ENCODE assay signal across 1 cellular context in the genomic region with DNA sequence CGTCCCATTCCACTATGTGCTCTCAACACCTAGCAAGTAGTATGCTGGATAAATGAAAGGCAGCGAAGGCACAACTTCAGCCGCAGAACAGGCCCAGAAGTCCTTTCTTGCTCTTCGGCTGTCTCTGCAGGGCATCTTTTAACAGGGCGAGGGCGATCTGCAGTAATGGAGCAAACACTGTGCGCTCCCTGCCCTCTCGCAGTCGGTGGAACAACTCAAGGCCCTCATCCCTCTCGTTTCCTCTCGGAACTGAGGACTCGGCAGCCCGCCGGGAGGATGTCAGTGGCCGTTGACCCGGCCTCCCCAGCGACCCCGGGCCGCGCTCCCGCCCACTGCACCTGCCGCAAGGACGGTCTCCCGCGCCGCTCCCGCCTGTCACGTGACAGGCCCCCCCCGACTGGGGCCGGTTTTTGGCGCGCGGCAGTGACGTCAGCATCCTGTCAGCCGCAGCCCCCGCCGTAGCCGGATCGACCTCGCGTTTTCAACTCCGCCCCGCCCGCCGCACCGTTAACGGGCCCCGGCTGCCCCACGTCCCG.
A peak's percentile ranks its signal among the peaks of the same experiment; 100 is the strongest.
TF ChIP-seq lines count a peak whose summit lies in the region.

No MANE protein-coding gene starts in this region.

TF ChIP-seq in HepG2, 621 proteins besides CTCF, POLR2A, EP300 and RAD21 (continued from another document and continues in another):
- TF ChIP-seq, protein P1, sequence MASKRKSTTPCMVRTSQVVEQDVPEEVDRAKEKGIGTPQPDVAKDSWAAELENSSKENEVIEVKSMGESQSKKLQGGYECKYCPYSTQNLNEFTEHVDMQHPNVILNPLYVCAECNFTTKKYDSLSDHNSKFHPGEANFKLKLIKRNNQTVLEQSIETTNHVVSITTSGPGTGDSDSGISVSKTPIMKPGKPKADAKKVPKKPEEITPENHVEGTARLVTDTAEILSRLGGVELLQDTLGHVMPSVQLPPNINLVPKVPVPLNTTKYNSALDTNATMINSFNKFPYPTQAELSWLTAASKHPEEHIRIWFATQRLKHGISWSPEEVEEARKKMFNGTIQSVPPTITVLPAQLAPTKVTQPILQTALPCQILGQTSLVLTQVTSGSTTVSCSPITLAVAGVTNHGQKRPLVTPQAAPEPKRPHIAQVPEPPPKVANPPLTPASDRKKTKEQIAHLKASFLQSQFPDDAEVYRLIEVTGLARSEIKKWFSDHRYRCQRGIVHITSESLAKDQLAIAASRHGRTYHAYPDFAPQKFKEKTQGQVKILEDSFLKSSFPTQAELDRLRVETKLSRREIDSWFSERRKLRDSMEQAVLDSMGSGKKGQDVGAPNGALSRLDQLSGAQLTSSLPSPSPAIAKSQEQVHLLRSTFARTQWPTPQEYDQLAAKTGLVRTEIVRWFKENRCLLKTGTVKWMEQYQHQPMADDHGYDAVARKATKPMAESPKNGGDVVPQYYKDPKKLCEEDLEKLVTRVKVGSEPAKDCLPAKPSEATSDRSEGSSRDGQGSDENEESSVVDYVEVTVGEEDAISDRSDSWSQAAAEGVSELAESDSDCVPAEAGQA (IDR thresholded peaks at IDR 0.05; ENCODE audit: low read depth): peak; percentile 80
- TF ChIP-seq, protein P1 (CRISPR knock-in tag; IDR thresholded peaks at IDR 0.05; ENCODE audit: borderline replicate concordance): no peak
- TF ChIP-seq YEATS4 (CRISPR knock-in tag; IDR thresholded peaks at IDR 0.05; ENCODE audit: borderline replicate concordance) (peak; percentile 89), ZNF235 (CRISPR knock-in tag; IDR thresholded peaks at IDR 0.05; ENCODE audit: borderline replicate concordance) (peak; percentile 84), ZNF552 (CRISPR knock-in tag; IDR thresholded peaks at IDR 0.05; ENCODE audit: borderline replicate concordance) (no peak), ZNF713 (CRISPR knock-in tag; IDR thresholded peaks at IDR 0.05) (no peak), ZNF234 (CRISPR knock-in tag; conservative IDR thresholded peaks at IDR 0.05) (no peak), STAG1 (CRISPR knock-in tag; IDR thresholded peaks at IDR 0.05) (peak; percentile 41), GATAD1 (CRISPR knock-in tag; IDR thresholded peaks at IDR 0.05) (peak; percentile 94), ZBTB4 (CRISPR knock-in tag; IDR thresholded peaks at IDR 0.05; ENCODE audit: borderline replicate concordance) (peak; percentile 80; the same call in 1 of the 2 replicates), FOXO1 (CRISPR knock-in tag; IDR thresholded peaks at IDR 0.05) (peak; percentile 79; the same call in 1 of the 2 replicates), ZNF17 (CRISPR knock-in tag; IDR thresholded peaks at IDR 0.05) (no peak), MAFG (CRISPR knock-in tag; IDR thresholded peaks at IDR 0.05) (no peak), MTERF4 (CRISPR knock-in tag; IDR thresholded peaks at IDR 0.05) (no peak), XBP1 (CRISPR knock-in tag; IDR thresholded peaks at IDR 0.05) (no peak; the same call in 1 of the 2 replicates), RFX1 (IDR thresholded peaks at IDR 0.05) (no peak), ZXDC (CRISPR knock-in tag; IDR thresholded peaks at IDR 0.05) (no peak), HNRNPH1 (optimal IDR thresholded peaks at IDR 0.05; ENCODE audit: low read depth, low read length) (no peak), ARNTL (CRISPR knock-in tag; IDR thresholded peaks at IDR 0.05) (peak; percentile 94), HES4 (CRISPR knock-in tag; IDR thresholded peaks at IDR 0.05; ENCODE audit: borderline replicate concordance) (no peak; the same call in 1 of the 2 replicates), GFI1 (CRISPR knock-in tag; IDR thresholded peaks at IDR 0.05; ENCODE audit: borderline replicate concordance) (peak; percentile 62; the same call in 1 of the 2 replicates), ZNF75D (CRISPR knock-in tag; IDR thresholded peaks at IDR 0.05; ENCODE audit: borderline replicate concordance) (no peak)
- TF ChIP-seq, protein P2, sequence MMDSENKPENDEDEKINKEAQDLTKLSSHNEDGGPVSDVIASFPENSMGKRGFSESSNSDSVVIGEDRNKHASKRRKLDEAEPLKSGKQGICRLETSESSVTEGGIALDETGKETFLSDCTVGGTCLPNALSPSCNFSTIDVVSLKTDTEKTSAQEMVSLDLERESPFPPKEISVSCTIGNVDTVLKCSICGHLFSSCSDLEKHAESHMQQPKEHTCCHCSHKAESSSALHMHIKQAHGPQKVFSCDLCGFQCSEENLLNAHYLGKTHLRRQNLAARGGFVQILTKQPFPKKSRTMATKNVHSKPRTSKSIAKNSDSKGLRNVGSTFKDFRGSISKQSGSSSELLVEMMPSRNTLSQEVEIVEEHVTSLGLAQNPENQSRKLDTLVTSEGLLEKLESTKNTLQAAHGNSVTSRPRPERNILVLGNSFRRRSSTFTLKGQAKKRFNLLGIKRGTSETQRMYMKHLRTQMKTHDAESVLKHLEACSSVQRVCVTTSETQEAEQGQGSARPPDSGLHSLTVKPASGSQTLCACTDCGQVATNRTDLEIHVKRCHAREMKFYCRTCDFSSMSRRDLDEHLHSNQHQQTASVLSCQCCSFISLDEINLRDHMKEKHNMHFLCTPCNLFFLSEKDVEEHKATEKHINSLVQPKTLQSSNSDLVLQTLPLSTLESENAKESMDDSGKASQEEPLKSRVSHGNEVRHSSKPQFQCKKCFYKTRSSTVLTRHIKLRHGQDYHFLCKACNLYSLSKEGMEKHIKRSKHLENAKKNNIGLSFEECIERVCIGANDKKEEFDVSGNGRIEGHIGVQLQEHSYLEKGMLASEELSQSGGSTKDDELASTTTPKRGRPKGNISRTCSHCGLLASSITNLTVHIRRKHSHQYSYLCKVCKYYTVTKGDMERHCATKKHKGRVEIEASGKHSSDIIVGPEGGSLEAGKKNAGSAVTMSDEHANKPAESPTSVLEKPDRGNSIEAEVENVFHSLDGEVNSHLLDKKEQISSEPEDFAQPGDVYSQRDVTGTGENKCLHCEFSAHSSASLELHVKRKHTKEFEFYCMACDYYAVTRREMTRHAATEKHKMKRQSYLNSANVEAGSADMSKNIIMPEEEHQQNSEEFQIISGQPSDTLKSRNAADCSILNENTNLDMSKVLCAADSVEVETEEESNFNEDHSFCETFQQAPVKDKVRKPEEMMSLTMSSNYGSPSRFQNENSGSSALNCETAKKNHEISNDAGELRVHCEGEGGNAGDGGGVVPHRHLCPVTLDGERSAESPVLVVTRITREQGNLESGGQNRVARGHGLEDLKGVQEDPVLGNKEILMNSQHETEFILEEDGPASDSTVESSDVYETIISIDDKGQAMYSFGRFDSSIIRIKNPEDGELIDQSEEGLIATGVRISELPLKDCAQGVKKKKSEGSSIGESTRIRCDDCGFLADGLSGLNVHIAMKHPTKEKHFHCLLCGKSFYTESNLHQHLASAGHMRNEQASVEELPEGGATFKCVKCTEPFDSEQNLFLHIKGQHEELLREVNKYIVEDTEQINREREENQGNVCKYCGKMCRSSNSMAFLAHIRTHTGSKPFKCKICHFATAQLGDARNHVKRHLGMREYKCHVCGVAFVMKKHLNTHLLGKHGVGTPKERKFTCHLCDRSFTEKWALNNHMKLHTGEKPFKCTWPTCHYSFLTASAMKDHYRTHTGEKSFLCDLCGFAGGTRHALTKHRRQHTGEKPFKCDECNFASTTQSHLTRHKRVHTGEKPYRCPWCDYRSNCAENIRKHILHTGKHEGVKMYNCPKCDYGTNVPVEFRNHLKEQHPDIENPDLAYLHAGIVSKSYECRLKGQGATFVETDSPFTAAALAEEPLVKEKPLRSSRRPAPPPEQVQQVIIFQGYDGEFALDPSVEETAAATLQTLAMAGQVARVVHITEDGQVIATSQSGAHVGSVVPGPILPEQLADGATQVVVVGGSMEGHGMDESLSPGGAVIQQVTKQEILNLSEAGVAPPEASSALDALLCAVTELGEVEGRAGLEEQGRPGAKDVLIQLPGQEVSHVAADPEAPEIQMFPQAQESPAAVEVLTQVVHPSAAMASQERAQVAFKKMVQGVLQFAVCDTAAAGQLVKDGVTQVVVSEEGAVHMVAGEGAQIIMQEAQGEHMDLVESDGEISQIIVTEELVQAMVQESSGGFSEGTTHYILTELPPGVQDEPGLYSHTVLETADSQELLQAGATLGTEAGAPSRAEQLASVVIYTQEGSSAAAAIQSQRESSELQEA (CRISPR knock-in tag; IDR thresholded peaks at IDR 0.05; ENCODE audit: not compliant biosample characterization): no peak
- TF ChIP-seq, protein P3, sequence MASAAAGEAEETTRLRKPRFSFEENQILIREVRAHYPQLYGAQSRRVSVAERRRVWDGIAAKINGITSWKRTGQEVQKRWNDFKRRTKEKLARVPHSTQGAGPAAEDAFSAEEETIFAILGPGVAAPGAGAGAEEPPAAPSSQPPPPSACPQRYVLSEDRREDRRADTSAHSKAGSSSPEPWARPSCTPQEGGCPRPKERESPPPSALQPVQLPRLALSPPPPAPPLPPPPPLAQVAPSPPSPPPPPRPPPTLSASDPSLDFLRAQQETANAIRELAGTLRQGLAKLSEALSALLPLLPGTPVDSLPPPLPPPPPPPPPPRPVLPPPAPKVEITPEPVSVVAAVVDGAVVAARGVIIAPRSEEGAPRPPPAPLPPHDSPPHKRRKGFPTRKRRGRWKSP (CRISPR knock-in tag; IDR thresholded peaks at IDR 0.05): peak; percentile 66; the same call in 1 of the 2 replicates
- TF ChIP-seq, protein P4, sequence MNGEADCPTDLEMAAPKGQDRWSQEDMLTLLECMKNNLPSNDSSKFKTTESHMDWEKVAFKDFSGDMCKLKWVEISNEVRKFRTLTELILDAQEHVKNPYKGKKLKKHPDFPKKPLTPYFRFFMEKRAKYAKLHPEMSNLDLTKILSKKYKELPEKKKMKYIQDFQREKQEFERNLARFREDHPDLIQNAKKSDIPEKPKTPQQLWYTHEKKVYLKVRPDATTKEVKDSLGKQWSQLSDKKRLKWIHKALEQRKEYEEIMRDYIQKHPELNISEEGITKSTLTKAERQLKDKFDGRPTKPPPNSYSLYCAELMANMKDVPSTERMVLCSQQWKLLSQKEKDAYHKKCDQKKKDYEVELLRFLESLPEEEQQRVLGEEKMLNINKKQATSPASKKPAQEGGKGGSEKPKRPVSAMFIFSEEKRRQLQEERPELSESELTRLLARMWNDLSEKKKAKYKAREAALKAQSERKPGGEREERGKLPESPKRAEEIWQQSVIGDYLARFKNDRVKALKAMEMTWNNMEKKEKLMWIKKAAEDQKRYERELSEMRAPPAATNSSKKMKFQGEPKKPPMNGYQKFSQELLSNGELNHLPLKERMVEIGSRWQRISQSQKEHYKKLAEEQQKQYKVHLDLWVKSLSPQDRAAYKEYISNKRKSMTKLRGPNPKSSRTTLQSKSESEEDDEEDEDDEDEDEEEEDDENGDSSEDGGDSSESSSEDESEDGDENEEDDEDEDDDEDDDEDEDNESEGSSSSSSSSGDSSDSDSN (CRISPR knock-in tag; IDR thresholded peaks at IDR 0.05): peak; percentile 95
